Comparison of ENCODE assay signal across 8 cellular contexts in the genomic region with DNA sequence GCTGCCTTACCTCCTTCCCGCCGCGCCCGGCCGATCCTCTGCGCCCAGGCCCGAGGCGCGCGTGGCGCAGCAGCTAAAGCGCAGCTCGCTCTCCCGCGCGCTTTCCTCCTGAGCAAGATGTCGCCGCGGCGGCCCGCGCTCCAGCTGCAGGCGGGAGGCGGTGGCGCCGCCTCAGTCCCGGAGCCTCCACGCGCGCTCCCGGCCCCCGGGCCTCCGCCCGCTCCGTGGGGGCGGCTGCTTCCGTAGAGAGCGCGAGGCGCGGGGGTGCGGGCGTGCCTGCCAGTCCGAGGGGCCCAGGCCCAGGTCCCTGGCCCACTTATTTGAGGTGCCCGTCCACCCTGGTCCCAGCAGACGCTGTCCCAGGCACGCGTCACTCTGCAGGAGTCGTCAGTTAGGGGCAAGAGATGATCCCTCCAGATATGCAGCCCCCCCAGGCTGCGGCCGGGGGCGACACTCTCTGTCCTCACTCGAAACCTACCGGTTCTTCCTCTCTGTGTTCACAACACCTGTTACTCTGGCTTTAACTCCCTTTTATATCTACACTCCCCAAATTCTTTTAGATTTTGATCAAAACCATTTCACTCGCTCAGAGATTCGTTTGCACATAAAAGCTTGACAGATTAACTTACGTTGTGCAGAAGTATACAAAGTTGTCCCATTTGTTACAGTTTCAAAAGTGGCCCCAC. TPM values are rescaled to one million over a fixed set of nuclear protein-coding genes. Genes with fewer than 3 reads are reported as not detected.
DNase-seq lines count a peak whose midpoint lies in the region; TF ChIP-seq lines count a peak whose summit lies in the region.

A gene with protein sequence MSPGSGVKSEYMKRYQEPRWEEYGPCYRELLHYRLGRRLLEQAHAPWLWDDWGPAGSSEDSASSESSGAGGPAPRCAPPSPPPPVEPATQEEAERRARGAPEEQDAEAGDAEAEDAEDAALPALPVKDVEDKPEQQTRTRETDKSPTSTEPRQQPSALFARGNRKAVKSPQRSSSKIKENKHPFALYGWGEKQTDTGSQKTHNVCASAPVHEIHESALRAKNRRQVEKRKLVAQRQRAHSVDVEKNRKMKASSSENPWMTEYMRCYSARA (minus strand): TSS at position 146 of the 686 bp plus-strand sequence. CDS start 582 bp downstream, outside the sequence.

- no peaks in the 10 kb centered on the region for H3K36me3 ChIP-seq in ascending aorta

- H3K4me1 ChIP-seq in ascending aorta, result peaks cover 5 to 6% of the 10 kb centered on the region in 2 donors

- H3K9me3 ChIP-seq in ascending aorta, result no peaks in the 10 kb centered on the region

- peak within 1 kb of the TSS; percentile 75 to 87 for H3K4me3 ChIP-seq in ascending aorta

- DNase-seq in DMS153 treated with DMSO at 0.1 percent for 48 hours (lab: John Stamatoyannopoulos, UW; ENCODE audit: unreplicated experiment) (peak; percentile 57), GM20000 (ENCODE audit: low spot score) (peak; percentile 75), HK-2 (ENCODE audit: unreplicated experiment) (peak; percentile 55), SKM-1 treated with dmso at 0.1 percent for 144 hours (lab: John Stamatoyannopoulos, UW; ENCODE audit: unreplicated experiment) (peak; percentile 59), ascending aorta (ENCODE audit: low spot score in 2 of 2) (peak in 1 of 2 donors; percentile 75), hepatic stellate cell (ENCODE audit: low spot score) (peak; percentile 44), retina (peak; percentile 89), posterior vena cava (ENCODE audit: low spot score) (no peak)

- no peak for TF ChIP-seq CTCF in GM20000 (IDR thresholded peaks at IDR 0.05; ENCODE audit: extremely low read depth, missing control alignments)
- TF ChIP-seq CTCF in ascending aorta (IDR thresholded peaks at IDR 0.05), result no peak

- intact Hi-C loops in ascending aorta (cut with DNase I), result loop anchor here (2.0 to 10.0 kb wide), 3 partner anchors 68 to 282 kb away; a partner anchor contains a TSS
- intact Hi-C loops in posterior vena cava (cut with DNase I), result no loop called here

- peak within 1 kb of the TSS; percentile 87 to 89 for H3K27ac ChIP-seq in ascending aorta

- no peaks in the 10 kb centered on the region for H3K27me3 ChIP-seq in ascending aorta

RNA-seq across cellular contexts. Expression of the gene that starts here (rescaled TPM):
- total RNA-seq in ascending aorta (2.9 TPM), posterior vena cava (1 to 10 TPM; 4.7 to 5.0 TPM)
